ENCODE assay signal across 22 cellular contexts in the genomic region with DNA sequence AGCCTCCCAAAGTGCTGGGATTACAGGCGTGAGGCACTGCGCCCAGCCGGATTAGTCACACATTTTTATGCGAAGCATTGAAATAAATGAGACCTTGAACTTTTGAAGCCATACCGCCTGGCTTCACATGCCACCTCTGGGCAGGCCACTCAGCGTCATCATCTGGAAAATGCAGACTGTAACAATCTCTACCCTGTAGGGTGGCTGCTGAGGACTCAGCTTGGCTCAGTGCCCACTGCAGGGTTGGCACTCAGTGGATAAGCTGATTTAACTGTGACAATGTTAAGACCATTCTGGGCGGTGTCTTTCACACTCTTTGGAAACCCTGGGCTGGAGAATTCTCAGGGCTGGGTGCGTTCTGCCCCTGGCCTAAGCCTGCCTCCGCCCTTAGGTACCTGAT. TPM values are rescaled to one million over a fixed set of nuclear protein-coding genes. Genes with fewer than 3 reads are reported as not detected.
DNase-seq lines count a peak whose midpoint lies in the region; ATAC-seq, FAIRE-seq and TF ChIP-seq lines count a peak whose summit lies in the region.
"Had no signal": no experiment of that assay in that cellular context is flagged by ENCODE, and none has a peak within 500 bp of the region (broad histone marks: within the 10 kb centered on the region; RNA-seq: fewer than 3 reads in every experiment).

No MANE protein-coding gene starts in this region.

- CTCF ChIA-PET in HEK293 (lab: Yijun Ruan, JAX), result interaction anchor here (1.0 to 1.6 kb wide), 4 partner anchors 10 to 109 kb away, joined by 4 to 6 read pairs (median 4); partner anchors contain the start of gene PDXP

- no peak overlapping the region for H2BK15ac ChIP-seq in mesenchymal stem cell (ENCODE audit: low read depth, poor library complexity, severe bottlenecking)

- in situ Hi-C loops in astrocyte of the cerebellum (cut with HindIII; ENCODE audit: low sequenced_read_pairs), result no loop called here

- H3K27me3 ChIP-seq in mesenchymal stem cell (ENCODE audit: control insufficient read depth in 1 of 2, insufficient read depth in 1 of 2, low read length in 2 of 2), result no peaks in the 10 kb centered on the region
- H3K27me3 ChIP-seq in right cardiac atrium (ENCODE audit: control insufficient read depth, insufficient read depth), result no peaks in the 10 kb centered on the region
- H3K27me3 ChIP-seq: cardiac muscle cell, foreskin keratinocyte, hepatocyte, right atrium auricular region, suprapubic skin had no signal

- no peak for FAIRE-seq in kidney (lab: Jason Lieb, UNC)
- FAIRE-seq: islet of Langerhans had no signal

- H3K4ac ChIP-seq in mesenchymal stem cell (ENCODE audit: low read depth in 1 of 2, low read length in 2 of 2), result no peak overlapping the region

- H3K27ac ChIP-seq in HEK293 (ENCODE audit: extremely low read depth, low read depth, low read length) (no peak overlapping the region), mesenchymal stem cell (ENCODE audit: low read length, poor library complexity, severe bottlenecking) (no peak overlapping the region), kidney (ENCODE audit: low read depth in 2 of 2, low read length in 2 of 2) (no peak overlapping the region), right cardiac atrium (ENCODE audit: low read length) (no peak overlapping the region)
- H3K27ac ChIP-seq: C4-2B, cardiac muscle cell, foreskin keratinocyte, hepatocyte, right atrium auricular region, suprapubic skin had no signal

- TF ChIP-seq CTCF in HEK293 (tag by site-specific recombination; IDR thresholded peaks at IDR 0.05) (no peak), astrocyte of the cerebellum (IDR thresholded peaks at IDR 0.05; ENCODE audit: low read depth, low read length, missing control alignments) (no peak), kidney (IDR thresholded peaks at IDR 0.05; ENCODE audit: borderline replicate concordance, extremely low read depth, insufficient read depth) (no peak)

- H3K36me3 ChIP-seq in HEK293 (ENCODE audit: control insufficient read depth in 2 of 2, insufficient read depth in 1 of 2, low read length in 2 of 2), result peaks cover 11 to 86% of the 10 kb centered on the region in 2 experiments; a peak in 2 of 3 replicates
- peaks cover 44 to 90% of the 10 kb centered on the region in 2 experiments for H3K36me3 ChIP-seq in mesenchymal stem cell (ENCODE audit: control insufficient read depth in 1 of 2, insufficient read depth in 2 of 2, low read depth in 1 of 2, low read length in 2 of 2)
- no peaks in the 10 kb centered on the region for H3K36me3 ChIP-seq in kidney (ENCODE audit: control insufficient read depth in 1 of 2, insufficient read depth in 2 of 2, low read length in 2 of 2)
- H3K36me3 ChIP-seq: right atrium auricular region had no signal

- H3K4me1 ChIP-seq in HEK293 (ENCODE audit: control insufficient read depth, insufficient read depth, low read length) (no peaks in the 10 kb centered on the region), mesenchymal stem cell (ENCODE audit: control insufficient read depth, insufficient read depth, low read depth, low read length) (peaks cover 10% of the 10 kb centered on the region), kidney (ENCODE audit: control insufficient read depth in 1 of 2, insufficient read depth in 1 of 2, low read depth in 1 of 2, low read length in 2 of 2) (peaks cover 0 to 2% of the 10 kb centered on the region in 2 donors), right cardiac atrium (ENCODE audit: control insufficient read depth, insufficient read depth, low read length) (no peaks in the 10 kb centered on the region)
- H3K4me1 ChIP-seq: foreskin keratinocyte had no signal

- no peak overlapping the region for H2BK12ac ChIP-seq in mesenchymal stem cell (ENCODE audit: low read length in 2 of 2)

- H3K4me2 ChIP-seq in mesenchymal stem cell (ENCODE audit: low read length, poor library complexity, severe bottlenecking), result no peak overlapping the region
- H3K4me2 ChIP-seq: GM23338, hepatocyte had no signal

- H4K91ac ChIP-seq in mesenchymal stem cell (ENCODE audit: low read length), result no peak overlapping the region

- no peak overlapping the region for H2AFZ ChIP-seq in mesenchymal stem cell (ENCODE audit: low read depth, low read length)
- H2AFZ ChIP-seq: GM23338, hepatocyte had no signal

- H3K18ac ChIP-seq in mesenchymal stem cell (ENCODE audit: low read depth in 1 of 2, low read length in 2 of 2), result no peak overlapping the region

- no peak overlapping the region for H3K14ac ChIP-seq in mesenchymal stem cell (ENCODE audit: low read length in 2 of 2)

- no peak overlapping the region for H3K9ac ChIP-seq in mesenchymal stem cell (ENCODE audit: low read length)
- no peak overlapping the region for H3K9ac ChIP-seq in kidney (ENCODE audit: low read length in 2 of 2)

- H3K23ac ChIP-seq in mesenchymal stem cell (ENCODE audit: low read length in 2 of 2), result no peak overlapping the region

- no peaks in the 10 kb centered on the region for H3K9me3 ChIP-seq in HEK293 (ENCODE audit: control insufficient read depth, insufficient read depth, low read depth, low read length)
- H3K9me3 ChIP-seq in mesenchymal stem cell (ENCODE audit: control insufficient read depth, low read length), result no peaks in the 10 kb centered on the region
- no peaks in the 10 kb centered on the region for H3K9me3 ChIP-seq in kidney (ENCODE audit: control insufficient read depth in 1 of 2, low read length in 2 of 2)
- no peaks in the 10 kb centered on the region for H3K9me3 ChIP-seq in right cardiac atrium (ENCODE audit: control insufficient read depth, low read length)
- H3K9me3 ChIP-seq: right atrium auricular region, suprapubic skin had no signal

- DNase-seq in A172 (ENCODE audit: low spot score), result peak; percentile 72
- peak; percentile 53 for DNase-seq in astrocyte of the cerebellum (ENCODE audit: low read depth)
- DNase-seq in mesenchymal stem cell, result no peak
- DNase-seq in kidney, result no peak
- no peak for DNase-seq in inferior parietal cortex (ENCODE audit: extremely low spot score)
- no peak for DNase-seq in right cardiac atrium
- DNase-seq: activated CD4-positive, alpha-beta T cell treated with anti-CD3 and anti-CD28 coated beads for 48 hours; activated naive CD8-positive, alpha-beta T cell treated with anti-CD3 and anti-CD28 coated beads, Interleukin-2, amount 50 U/mL, for 24 hours; DMS 273 treated with DMSO at 0.1 percent for 48 hours; foreskin keratinocyte; NCI-H1930; NCI-H446 had no signal

- no peak overlapping the region for H2BK120ac ChIP-seq in mesenchymal stem cell (ENCODE audit: low read depth, low read length)

- peak overlapping the region; percentile 22 for H4K8ac ChIP-seq in mesenchymal stem cell (ENCODE audit: low read length)

- no peak overlapping the region for H3K4me3 ChIP-seq in HEK293 (ENCODE audit: low read depth, low read length)
- H3K4me3 ChIP-seq in astrocyte of the cerebellum (ENCODE audit: low read depth, low read length), result no peak overlapping the region
- H3K4me3 ChIP-seq in mesenchymal stem cell (ENCODE audit: insufficient read depth in 1 of 2, low read depth in 1 of 2, low read length in 2 of 2), result no peak overlapping the region
- no peak overlapping the region for H3K4me3 ChIP-seq in kidney (ENCODE audit: low read length in 2 of 2)
- H3K4me3 ChIP-seq in right cardiac atrium (ENCODE audit: low read length), result no peak overlapping the region
- H3K4me3 ChIP-seq: cardiac muscle cell, GM23338, hepatocyte, right atrium auricular region, suprapubic skin had no signal

- intact Hi-C loops in kidney (cut with DNase I), result loop anchor here (10.0 kb wide), 1 partner anchor 147 kb away; no protein-coding TSS in a partner anchor
- intact Hi-C loops in right cardiac atrium (cut with DNase I), result loop anchor here in 2 of 4 donors (5.0 to 10.0 kb wide), 2 partner anchors 34 to 147 kb away; no protein-coding TSS in a partner anchor

- no peak overlapping the region for H2BK5ac ChIP-seq in mesenchymal stem cell (ENCODE audit: low read depth, low read length, poor library complexity, severe bottlenecking)

- WGBS in mesenchymal stem cell, result 97% methylated on average over 9 of the region's 9 CpGs
- 83% methylated on average over 9 of the region's 9 CpGs for WGBS in right cardiac atrium

- ATAC-seq in GM21381 (IDR thresholded peaks at IDR 0.05; ENCODE audit: unreplicated experiment) (no peak), right cardiac atrium (no peak)
- ATAC-seq: activated naive CD8-positive, alpha-beta T cell treated with anti-CD3 and anti-CD28 coated beads, Interleukin-2, amount 50 U/mL, for 24 hours; activated T-helper 17 cell treated with anti-CD3 and anti-CD28 coated beads, Interleukin-2, amount 50 U/mL, for 72 hours; foreskin keratinocyte; GM23338 had no signal

- no peak overlapping the region for H2AK5ac ChIP-seq in mesenchymal stem cell (ENCODE audit: low read length, severe bottlenecking)

- POLR2A ChIA-PET in HEK293 (lab: Yijun Ruan, JAX), result interaction anchor here (0.7 to 2.7 kb wide), 2 partner anchors 10 to 28 kb away, joined by 4 to 18 read pairs; partner anchors contain the start of gene PDXP

- peaks cover 44% of the 10 kb centered on the region for H3K79me1 ChIP-seq in mesenchymal stem cell (replicated peaks; ENCODE audit: low read length, poor library complexity, severe bottlenecking)

RNA-seq across cellular contexts. Expression of gene SH3BP1, which starts 8.5 kb away (rescaled TPM):
- 0.07 TPM in 1 of 2 replicates, not detected in the other for total RNA-seq in A172 (2014; rRNA removed; shearing (Covaris generic))
- 15.4 TPM for polyA plus RNA-seq in mesenchymal stem cell (2013, experiment 1 of 2)
- polyA plus RNA-seq in mesenchymal stem cell (2013, experiment 2 of 2), result 15.0 TPM
- total RNA-seq in kidney (12.8 TPM), right cardiac atrium (1 to 10 TPM; 1.9 to 4.8 (median 3.1) TPM)
- polyA plus RNA-seq in kidney (ENCODE audit: insufficient read depth, low read depth, low replicate concordance) (2.2 TPM), right cardiac atrium (1.4 TPM)

RNA-seq across cellular contexts. Expression of gene PDXP, which starts 10.6 kb away (rescaled TPM):
- total RNA-seq in A172 (2014; rRNA removed; shearing (Covaris generic)), result 10.8 and 11.7 TPM in 2 replicates
- 7.5 TPM for polyA plus RNA-seq in mesenchymal stem cell (2013, experiment 1 of 2)
- 6.7 TPM for polyA plus RNA-seq in mesenchymal stem cell (2013, experiment 2 of 2)
- total RNA-seq in kidney, result 6.3 TPM
- 29.6 TPM for polyA plus RNA-seq in kidney (ENCODE audit: insufficient read depth, low read depth, low replicate concordance)
- 10 to 100 TPM; 18.6 to 21.7 (median 20.4) TPM for total RNA-seq in right cardiac atrium
- polyA plus RNA-seq in right cardiac atrium, result 21.0 TPM

RNA-seq across cellular contexts. Expression of gene LGALS1, which starts 27.5 kb away (rescaled TPM):
- total RNA-seq in A172 (2014; rRNA removed; shearing (Covaris generic)), result 3,374 and 3,537 TPM in 2 replicates
- 4,707 TPM for polyA plus RNA-seq in mesenchymal stem cell (2013, experiment 1 of 2)
- 4,802 TPM for polyA plus RNA-seq in mesenchymal stem cell (2013, experiment 2 of 2)
- 227 TPM for total RNA-seq in kidney
- 496 TPM for polyA plus RNA-seq in kidney (ENCODE audit: insufficient read depth, low read depth, low replicate concordance)
- total RNA-seq in right cardiac atrium, result 100 to 1,000 TPM; 438 to 693 (median 551) TPM
- 1,338 TPM for polyA plus RNA-seq in right cardiac atrium

RNA-seq across cellular contexts. Expression of gene NOL12, which starts 38.2 kb away (rescaled TPM):
- total RNA-seq in A172 (2014; rRNA removed; shearing (Covaris generic)), result 24.2 and 56.1 TPM in 2 replicates
- 14.9 TPM for polyA plus RNA-seq in mesenchymal stem cell (2013, experiment 1 of 2)
- 13.9 TPM for polyA plus RNA-seq in mesenchymal stem cell (2013, experiment 2 of 2)
- total RNA-seq in kidney (27.5 TPM), right cardiac atrium (10 to 100 TPM; 13.5 to 16.4 (median 14.4) TPM)
- polyA plus RNA-seq in kidney (ENCODE audit: insufficient read depth, low read depth, low replicate concordance) (26.3 TPM), right cardiac atrium (16.3 TPM)

RNA-seq across cellular contexts. Expression of gene GGA1, which starts 39.3 kb away (rescaled TPM):
- total RNA-seq in A172 (2014; rRNA removed; shearing (Covaris generic)), result 18.6 and 24.0 TPM in 2 replicates
- polyA plus RNA-seq in mesenchymal stem cell (2013, experiment 1 of 2), result 25.3 TPM
- 23.1 TPM for polyA plus RNA-seq in mesenchymal stem cell (2013, experiment 2 of 2)
- total RNA-seq in kidney (61.2 TPM), right cardiac atrium (10 to 100 TPM; 23.3 to 29.0 (median 26.0) TPM)
- polyA plus RNA-seq in kidney (ENCODE audit: insufficient read depth, low read depth, low replicate concordance) (37.5 TPM), right cardiac atrium (27.2 TPM)

Comparison
In these comparisons a context has a peak if more than half of its experiments do, and no peak if none do; other contexts are left out.
1. DNase-seq: peak in A172 (single experiment) and astrocyte of the cerebellum (single experiment); none in mesenchymal stem cell (single experiment), kidney (single experiment), inferior parietal cortex (single experiment) and right cardiac atrium (0 of 3).